ENCODE assay signal across 8 cellular contexts in genomic region chr20:31608256-31608980, GRCh38. TPM values are rescaled to one million over a fixed set of nuclear protein-coding genes. Genes with fewer than 3 reads are reported as not detected.
DNase-seq lines count a peak whose midpoint lies in the region; ATAC-seq and TF ChIP-seq lines count a peak whose summit lies in the region.

No MANE protein-coding gene starts in this region.

- H3K4me3 Mint-ChIP-seq in neural progenitor cell: peak overlapping the region; percentile 99

- no peaks in the 10 kb centered on the region for H3K9me3 Mint-ChIP-seq in neural progenitor cell

- no peak overlapping the region for H2AFZ ChIP-seq in neural progenitor cell (replicated peaks)

- no peaks in the 10 kb centered on the region for H3K36me3 ChIP-seq in neural progenitor cell

- ATAC-seq in HG02588 (IDR thresholded peaks at IDR 0.05; ENCODE audit: unreplicated experiment): no peak
- no peak for ATAC-seq in GM19455 (IDR thresholded peaks at IDR 0.05; ENCODE audit: unreplicated experiment)

- peak overlapping the region; percentile 86 for H3K27ac ChIP-seq in RWPE1
- H3K27ac ChIP-seq in neural progenitor cell: peak overlapping the region; percentile 59

- H3K27me3 Mint-ChIP-seq in neural progenitor cell (ENCODE audit: insufficient read depth, low read depth): peaks cover 15% of the 10 kb centered on the region

- CTCF ChIA-PET in RWPE1 (lab: Yijun Ruan, JAX): interaction anchor here (1.6 to 7.8 kb wide), 2 partner anchors 35 to 48 kb away, joined by 6 to 656 read pairs; no protein-coding TSS in a partner anchor

- in situ Hi-C loops in KBM-7 (cut with MboI; ENCODE audit: low pct_unique_long_range_greater_than_20kb, low sequenced_read_pairs): no loop called here

- H3K4me3 ChIP-seq in AG09309 (ENCODE audit: control insufficient read depth, low read depth, low read length) (peak overlapping the region; percentile 25), fibroblast of villous mesenchyme (ENCODE audit: low read depth, low read length) (peak overlapping the region; percentile 23), neural progenitor cell (peak overlapping the region; percentile 16)

- DNase-seq in AG09309 (ENCODE audit: low read depth) (no peak), KBM-7 (peak; percentile 57), RWPE1 (ENCODE audit: low spot score) (peak; percentile 92), fibroblast of villous mesenchyme (ENCODE audit: low read depth) (peak; percentile 86), neural progenitor cell (ENCODE audit: low spot score) (peak; percentile 93)
- no peak for DNase-seq in activated CD4-positive, alpha-beta T cell treated with anti-CD3 and anti-CD28 coated beads for 48 hours

- peak overlapping the region; percentile 86 for H3K4me2 ChIP-seq in neural progenitor cell

- H4K20me1 ChIP-seq in neural progenitor cell (ENCODE audit: low read depth): peaks cover 19% of the 10 kb centered on the region

- peaks cover 22% of the 10 kb centered on the region for H3K27me3 ChIP-seq in neural progenitor cell

- peaks cover 15% of the 10 kb centered on the region for H3K36me3 Mint-ChIP-seq in neural progenitor cell

- H3K4me1 ChIP-seq in neural progenitor cell: peaks cover 29% of the 10 kb centered on the region

- H3K4me1 Mint-ChIP-seq in neural progenitor cell: peaks cover 46% of the 10 kb centered on the region

- POLR2A ChIA-PET in RWPE1 (lab: Yijun Ruan, JAX; ENCODE audit: low non-redundant PET): interaction anchor here (0.8 to 5.9 kb wide), 5 partner anchors 15 to 46 kb away, joined by 5 to 46 read pairs (median 31); no protein-coding TSS in a partner anchor

- TF ChIP-seq CTCF in AG09309 (IDR thresholded peaks at IDR 0.05; ENCODE audit: control insufficient read depth, insufficient read depth, low read depth, low read length, missing control alignments) (no peak), RWPE1 (conservative IDR thresholded peaks at IDR 0.05; ENCODE audit: low read depth) (no peak), fibroblast of villous mesenchyme (IDR thresholded peaks at IDR 0.05; ENCODE audit: insufficient read depth, low read depth, low read length) (no peak), neural progenitor cell (IDR thresholded peaks at IDR 0.05) (no peak)

- peak overlapping the region; percentile 87 for H3K27ac Mint-ChIP-seq in neural progenitor cell

- no peaks in the 10 kb centered on the region for H3K9me3 ChIP-seq in neural progenitor cell (ENCODE audit: low read depth)

- H3K79me2 ChIP-seq in neural progenitor cell (ENCODE audit: low read depth): peaks cover 23% of the 10 kb centered on the region

- no peak overlapping the region for H3K9ac ChIP-seq in neural progenitor cell

- peaks cover 61% of the 10 kb centered on the region for H3F3A ChIP-seq in neural progenitor cell (ENCODE audit: low read depth)

RNA-seq across cellular contexts. Expression of gene ID1, which starts 3.3 kb away (rescaled TPM):
- total RNA-seq in fibroblast of villous mesenchyme (18.0 and 27.2 TPM in 2 replicates), neural progenitor cell (ENCODE audit: low replicate concordance) (80.8 and 133 TPM in 2 replicates)

RNA-seq across cellular contexts. Expression of gene COX4I2, which starts 29.3 kb away (rescaled TPM):
- not detected in 2 replicates for total RNA-seq in fibroblast of villous mesenchyme
- not detected in 2 replicates for total RNA-seq in neural progenitor cell (ENCODE audit: low replicate concordance)

Comparison
In these comparisons a context has a peak if more than half of its experiments do, and no peak if none do; other contexts are left out.
1. DNase-seq: peak in KBM-7 (single experiment), RWPE1 (single experiment), fibroblast of villous mesenchyme (single experiment) and neural progenitor cell (single experiment); none in AG09309 (single experiment) and activated CD4-positive, alpha-beta T cell treated with anti-CD3 and anti-CD28 coated beads for 48 hours (single experiment).
2. Peak in every context shown above with its lines, with median percentiles within 50 percentile points of each other: H3K4me3 ChIP-seq.